Comparison of ENCODE assay signal across 8 cellular contexts in the genomic region with DNA sequence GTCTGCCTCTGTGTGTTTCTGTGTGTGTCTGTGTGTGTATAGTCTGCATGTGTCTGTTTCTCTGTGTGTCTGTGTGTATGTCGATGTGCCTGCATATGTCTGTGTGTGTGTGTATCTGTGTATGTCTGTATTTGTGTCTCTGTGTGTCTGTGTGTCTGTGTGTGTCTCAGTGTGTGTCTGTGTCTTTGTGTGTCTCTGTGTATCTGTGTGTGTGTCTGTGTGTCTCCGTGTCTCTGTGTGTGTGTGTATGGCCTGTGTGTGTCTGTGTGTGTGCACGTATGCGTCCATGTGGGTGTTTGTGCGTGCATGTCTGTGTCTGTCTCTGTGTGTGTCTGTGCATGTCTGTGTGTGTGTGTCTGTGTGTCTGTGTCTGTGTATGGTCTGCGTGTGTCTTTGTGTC. TPM values are rescaled to one million over a fixed set of nuclear protein-coding genes. Genes with fewer than 3 reads are reported as not detected.
A peak's percentile ranks its signal among the peaks of the same experiment; 100 is the strongest.
DNase-seq lines count a peak whose midpoint lies in the region; ATAC-seq, FAIRE-seq and TF ChIP-seq lines count a peak whose summit lies in the region.

No MANE protein-coding gene starts in this region.

- no peak for TF ChIP-seq POLR2A in HepG2 (IDR thresholded peaks at IDR 0.05; ENCODE audit: insufficient read depth in 1 of 2, low read depth in 2 of 2, low read length in 2 of 2)
- no peak for TF ChIP-seq POLR2A in right lobe of liver (IDR thresholded peaks at IDR 0.05)
- no peak for TF ChIP-seq POLR2A in uterus (IDR thresholded peaks at IDR 0.05)
- no peak for TF ChIP-seq POLR2A in GM18505 (IDR thresholded peaks at IDR 0.05; ENCODE audit: borderline replicate concordance, extremely low read depth, insufficient read depth, insufficient read length)

- no TSS peak for BruUV-seq in HepG2 (replicated peaks; lab: Mats Ljungman, UMichigan)

- no peak overlapping the region for H2AFZ ChIP-seq in HepG2 (ENCODE audit: low read length)

- no peak for DNase-seq in HepG2 (ENCODE audit: low spot score)
- DNase-seq in right lobe of liver, result no peak
- DNase-seq in colonic mucosa, result no peak
- DNase-seq in mucosa of descending colon, result no peak
- no peak for DNase-seq in uterus
- no peak for DNase-seq in NCI-H345 treated with DMSO at 0.1 percent for 48 hours (lab: John Stamatoyannopoulos, UW; ENCODE audit: unreplicated experiment)
- DNase-seq in stimulated activated naive CD4-positive, alpha-beta T cell treated with Interleukin-2 at 50 U/mL for 16 hours (lab: John Stamatoyannopoulos, UW), result no peak

- H3K4me1 ChIP-seq in HepG2 (ENCODE audit: insufficient read depth, low read length) (no peaks in the 10 kb centered on the region), right lobe of liver (no peaks in the 10 kb centered on the region), colonic mucosa (peaks cover 4% of the 10 kb centered on the region), mucosa of descending colon (ENCODE audit: low read depth) (no peaks in the 10 kb centered on the region), uterus (peaks cover 4 to 5% of the 10 kb centered on the region in 2 donors)

- H3K27ac ChIP-seq in HepG2 (ENCODE audit: extremely low read length, insufficient read depth, low read length), result no peak overlapping the region
- no peak overlapping the region for H3K27ac ChIP-seq in right lobe of liver
- H3K27ac ChIP-seq in colonic mucosa, result no peak overlapping the region
- H3K27ac ChIP-seq in uterus, result no peak overlapping the region

- H3K36me3 ChIP-seq in HepG2 (replicated peaks in 1 of 2; ENCODE audit: control insufficient read depth in 1 of 2, insufficient read depth in 2 of 2, low read length in 2 of 2) (no peaks in the 10 kb centered on the region), right lobe of liver (no peaks in the 10 kb centered on the region), colonic mucosa (no peaks in the 10 kb centered on the region), mucosa of descending colon (ENCODE audit: low read depth) (no peaks in the 10 kb centered on the region), uterus (no peaks in the 10 kb centered on the region)

- no peaks in the 10 kb centered on the region for H3K79me2 ChIP-seq in HepG2 (ENCODE audit: insufficient read depth, low read length)

- H3K4me2 ChIP-seq in HepG2 (ENCODE audit: low read depth, low read length), result no peak overlapping the region

- no peaks in the 10 kb centered on the region for H4K20me1 ChIP-seq in HepG2 (ENCODE audit: insufficient read depth, low read length)

- CTCF ChIA-PET in HepG2 (lab: Yijun Ruan, JAX; ENCODE audit: low intra/inter-chr PET ratio, low total read pairs), result no interaction called here

- no peak for TF ChIP-seq CTCF in HepG2 (CRISPR knock-in tag; IDR thresholded peaks at IDR 0.05)
- TF ChIP-seq CTCF in right lobe of liver (IDR thresholded peaks at IDR 0.05), result no peak
- TF ChIP-seq CTCF in colonic mucosa (IDR thresholded peaks at IDR 0.05), result no peak
- no peak for TF ChIP-seq CTCF in mucosa of descending colon (IDR thresholded peaks at IDR 0.05)
- no peak for TF ChIP-seq CTCF in uterus (IDR thresholded peaks at IDR 0.05)

- no peak overlapping the region for H3K9ac ChIP-seq in HepG2 (ENCODE audit: insufficient read depth, low read depth, low read length)
- H3K9ac ChIP-seq in colonic mucosa (ENCODE audit: low read depth in 2 of 2, low read length in 2 of 2), result peak overlapping the region; percentile 48 to 60

- in situ Hi-C loops in HepG2 (cut with HindIII; ENCODE audit: extremely low pct_ligation_motif_present, low pct_unique_long_range_greater_than_20kb), result no loop called here

- 83% methylated on average over 5 of the region's 6 CpGs for WGBS in HepG2 (ENCODE audit: low lambda C conversion rate)
- 65% methylated on average over 6 of the region's 6 CpGs for WGBS in right lobe of liver (ENCODE audit: insufficient coverage, low coverage, low lambda C conversion rate, missing lambda C conversion rate)

- no peak for TF ChIP-seq RAD21 in HepG2 (CRISPR knock-in tag; IDR thresholded peaks at IDR 0.05)

- POLR2A ChIA-PET in HepG2 (lab: Yijun Ruan, JAX), result no interaction called here

- no peaks in the 10 kb centered on the region for H3K9me3 ChIP-seq in HepG2 (ENCODE audit: low read length)
- no peaks in the 10 kb centered on the region for H3K9me3 ChIP-seq in right lobe of liver
- no peaks in the 10 kb centered on the region for H3K9me3 ChIP-seq in colonic mucosa
- no peaks in the 10 kb centered on the region for H3K9me3 ChIP-seq in mucosa of descending colon
- no peaks in the 10 kb centered on the region for H3K9me3 ChIP-seq in uterus

- ATAC-seq in HepG2 (no peak), right lobe of liver (no peak), mucosa of descending colon (peak; percentile 4), GM18505 (IDR thresholded peaks at IDR 0.05; ENCODE audit: unreplicated experiment) (no peak)

- H3K4me3 ChIP-seq in HepG2 (replicated peaks in 1 of 3; ENCODE audit: insufficient read depth in 1 of 3, low read depth in 2 of 3, low read length in 3 of 3) (no peak overlapping the region), right lobe of liver (peak overlapping the region in 1 of 3 donors; percentile 38), colonic mucosa (peak overlapping the region; percentile 50), mucosa of descending colon (no peak overlapping the region), uterus (peak overlapping the region; percentile 47 to 54)

- peak; percentile 39 for FAIRE-seq in HepG2 (lab: Jason Lieb, UNC)

- intact Hi-C loops in HepG2 (cut with micrococcal nuclease; ENCODE audit: unreplicated experiment) (no loop called here), right lobe of liver (cut with DNase I) (no loop called here), colonic mucosa (cut with DNase I) (no loop called here), mucosa of descending colon (cut with DNase I, micrococcal nuclease) (no loop called here), uterus (cut with DNase I; ENCODE audit: low total_unique reads) (no loop called here)

- H3K27me3 ChIP-seq in HepG2 (ENCODE audit: control insufficient read depth in 1 of 2, insufficient read depth in 2 of 2, low read length in 2 of 2) (peaks cover 0 to 26% of the 10 kb centered on the region in 2 experiments; a peak in 1 of 5 replicates), right lobe of liver (no peaks in the 10 kb centered on the region), colonic mucosa (no peaks in the 10 kb centered on the region), uterus (no peaks in the 10 kb centered on the region)

- no peak for TF ChIP-seq EP300 in HepG2 (IDR thresholded peaks at IDR 0.05; ENCODE audit: low read depth in 2 of 2, low read length in 2 of 2)
- no peak for TF ChIP-seq EP300 in HepG2 (CRISPR knock-in tag; IDR thresholded peaks at IDR 0.05; ENCODE audit: borderline replicate concordance)

RNA-seq across cellular contexts. Expression of a gene that starts 0.4 kb away (rescaled TPM):
- total RNA-seq in HepG2 (2016; rRNA removed; fragmentation: Illumina TruSeq; extraction: Trizol), result 0.09 TPM in 1 of 2 replicates, not detected in the other
- not detected in 2 replicates for total RNA-seq in HepG2 (2016; cell fraction: cytosol; rRNA removed; fragmentation: Illumina TruSeq; extraction: Trizol; ENCODE audit: low read depth)
- total RNA-seq in HepG2 (2016; cell fraction: insoluble cytoplasmic fraction; rRNA removed; fragmentation: Illumina TruSeq; extraction: Trizol), result 0.17 TPM in 1 of 2 replicates, not detected in the other
- total RNA-seq in HepG2 (2016; cell fraction: membrane; rRNA removed; fragmentation: Illumina TruSeq; extraction: Trizol), result not detected in 2 replicates
- 0.16 TPM in 1 of 2 replicates, not detected in the other for total RNA-seq in HepG2 (2016; cell fraction: nucleus; rRNA removed; fragmentation: Illumina TruSeq; extraction: Trizol)
- 0.29 and 0.34 TPM in 2 replicates for polyA plus RNA-seq in HepG2 (2011; rRNA removed)
- 0.08 and 0.30 TPM in 2 replicates for polyA plus RNA-seq in HepG2 (2011; cell fraction: cytosol; rRNA removed)
- 4.2 and 5.7 TPM in 2 replicates for polyA plus RNA-seq in HepG2 (2011; cell fraction: nucleus; rRNA removed)
- polyA plus RNA-seq in HepG2 (2012), result 0.19 and 0.35 TPM in 2 replicates
- polyA plus RNA-seq in HepG2 (2016; cell fraction: cytosol; fragmentation: Illumina TruSeq; extraction: Trizol; ENCODE audit: low read depth), result 0.17 TPM in 1 of 2 replicates, not detected in the other
- polyA plus RNA-seq in HepG2 (2016; cell fraction: insoluble cytoplasmic fraction; fragmentation: Illumina TruSeq; extraction: Trizol; ENCODE audit: low read depth), result 0.19 TPM in 1 of 2 replicates, not detected in the other
- polyA plus RNA-seq in HepG2 (2016; cell fraction: membrane; fragmentation: Illumina TruSeq; extraction: Trizol; ENCODE audit: low read depth), result 0.08 and 0.22 TPM in 2 replicates
- 0.52 and 0.55 TPM in 2 replicates for polyA plus RNA-seq in HepG2 (2016; cell fraction: nucleus; fragmentation: Illumina TruSeq; extraction: Trizol; ENCODE audit: insufficient read depth, low read depth)
- polyA minus RNA-seq in HepG2 (2011; rRNA and poly(A)+ RNA removed; ENCODE audit: low replicate concordance), result 0.30 and 0.86 TPM in 2 replicates
- polyA minus RNA-seq in HepG2 (2011; cell fraction: cytosol; rRNA and poly(A)+ RNA removed), result not detected in 2 replicates
- 0.75 and 1.4 TPM in 2 replicates for polyA minus RNA-seq in HepG2 (2011; cell fraction: nucleus; rRNA and poly(A)+ RNA removed)
- total RNA-seq in right lobe of liver, result under 1 TPM in 3 of 6 experiments, not detected in 3; 0.16 to 0.37 (median 0.31) TPM
- 1 to 10 TPM; 1.6 to 1.9 TPM for total RNA-seq in colonic mucosa
- 1 to 10 TPM; 1.1 to 9.4 (median 1.4) TPM for total RNA-seq in mucosa of descending colon
- total RNA-seq in uterus, result 1 to 10 TPM in 1 of 4 donors, under 1 TPM in 1, not detected in 2; 0.58 to 2.6 TPM

RNA-seq across cellular contexts. Expression of a gene that starts 23.8 kb away (rescaled TPM):
- total RNA-seq in HepG2 (2016; rRNA removed; fragmentation: Illumina TruSeq; extraction: Trizol) (383 and 458 TPM in 2 replicates), right lobe of liver (100 to 1,000 TPM; 219 to 503 (median 313) TPM), colonic mucosa (1,000 to 10,000 TPM; 1,832 to 1,932 TPM), mucosa of descending colon (1,000 to 10,000 TPM; 1,004 to 2,046 (median 1,725) TPM), uterus (100 to 1,000 TPM; 227 to 514 (median 399) TPM)
- 49.6 and 56.4 TPM in 2 replicates for total RNA-seq in HepG2 (2016; cell fraction: cytosol; rRNA removed; fragmentation: Illumina TruSeq; extraction: Trizol; ENCODE audit: low read depth)
- total RNA-seq in HepG2 (2016; cell fraction: insoluble cytoplasmic fraction; rRNA removed; fragmentation: Illumina TruSeq; extraction: Trizol), result 365 and 431 TPM in 2 replicates
- total RNA-seq in HepG2 (2016; cell fraction: membrane; rRNA removed; fragmentation: Illumina TruSeq; extraction: Trizol), result 92.4 and 99.4 TPM in 2 replicates
- 154 and 171 TPM in 2 replicates for total RNA-seq in HepG2 (2016; cell fraction: nucleus; rRNA removed; fragmentation: Illumina TruSeq; extraction: Trizol)
- polyA plus RNA-seq in HepG2 (2011; rRNA removed), result 347 and 379 TPM in 2 replicates
- 649 and 884 TPM in 2 replicates for polyA plus RNA-seq in HepG2 (2011; cell fraction: cytosol; rRNA removed)
- 218 and 244 TPM in 2 replicates for polyA plus RNA-seq in HepG2 (2011; cell fraction: nucleus; rRNA removed)
- polyA plus RNA-seq in HepG2 (2012), result 289 and 295 TPM in 2 replicates
- polyA plus RNA-seq in HepG2 (2016; cell fraction: cytosol; fragmentation: Illumina TruSeq; extraction: Trizol; ENCODE audit: low read depth), result 112 and 116 TPM in 2 replicates
- polyA plus RNA-seq in HepG2 (2016; cell fraction: insoluble cytoplasmic fraction; fragmentation: Illumina TruSeq; extraction: Trizol; ENCODE audit: low read depth), result 879 and 1,116 TPM in 2 replicates
- 173 and 178 TPM in 2 replicates for polyA plus RNA-seq in HepG2 (2016; cell fraction: membrane; fragmentation: Illumina TruSeq; extraction: Trizol; ENCODE audit: low read depth)
- polyA plus RNA-seq in HepG2 (2016; cell fraction: nucleus; fragmentation: Illumina TruSeq; extraction: Trizol; ENCODE audit: insufficient read depth, low read depth), result 427 and 437 TPM in 2 replicates
- 360 and 1,083 TPM in 2 replicates for polyA minus RNA-seq in HepG2 (2011; rRNA and poly(A)+ RNA removed; ENCODE audit: low replicate concordance)
- 284 and 320 TPM in 2 replicates for polyA minus RNA-seq in HepG2 (2011; cell fraction: cytosol; rRNA and poly(A)+ RNA removed)
- 153 and 218 TPM in 2 replicates for polyA minus RNA-seq in HepG2 (2011; cell fraction: nucleus; rRNA and poly(A)+ RNA removed)

RNA-seq across cellular contexts. Expression of a gene that starts 26.0 kb away (rescaled TPM):
- total RNA-seq in HepG2 (2016; rRNA removed; fragmentation: Illumina TruSeq; extraction: Trizol) (13.2 and 25.6 TPM in 2 replicates), right lobe of liver (10 to 100 TPM; 14.0 to 25.6 (median 19.7) TPM), colonic mucosa (10 to 100 TPM; 47.2 to 62.5 TPM), mucosa of descending colon (10 to 100 TPM; 48.0 to 81.8 (median 58.7) TPM), uterus (100 to 1,000 TPM in 1 of 4 donors, 10 to 100 TPM in 3; 28.8 to 108 (median 75.0) TPM)
- total RNA-seq in HepG2 (2016; cell fraction: cytosol; rRNA removed; fragmentation: Illumina TruSeq; extraction: Trizol; ENCODE audit: low read depth), result 9.1 and 9.8 TPM in 2 replicates
- total RNA-seq in HepG2 (2016; cell fraction: insoluble cytoplasmic fraction; rRNA removed; fragmentation: Illumina TruSeq; extraction: Trizol), result 10.0 and 23.4 TPM in 2 replicates
- 9.8 and 11.9 TPM in 2 replicates for total RNA-seq in HepG2 (2016; cell fraction: membrane; rRNA removed; fragmentation: Illumina TruSeq; extraction: Trizol)
- 33.1 and 33.6 TPM in 2 replicates for total RNA-seq in HepG2 (2016; cell fraction: nucleus; rRNA removed; fragmentation: Illumina TruSeq; extraction: Trizol)
- polyA plus RNA-seq in HepG2 (2011; rRNA removed), result 30.2 and 43.6 TPM in 2 replicates
- 9.6 and 15.1 TPM in 2 replicates for polyA plus RNA-seq in HepG2 (2011; cell fraction: cytosol; rRNA removed)
- 256 and 293 TPM in 2 replicates for polyA plus RNA-seq in HepG2 (2011; cell fraction: nucleus; rRNA removed)
- 17.9 and 34.3 TPM in 2 replicates for polyA plus RNA-seq in HepG2 (2012)
- 5.3 and 7.5 TPM in 2 replicates for polyA plus RNA-seq in HepG2 (2016; cell fraction: cytosol; fragmentation: Illumina TruSeq; extraction: Trizol; ENCODE audit: low read depth)
- polyA plus RNA-seq in HepG2 (2016; cell fraction: insoluble cytoplasmic fraction; fragmentation: Illumina TruSeq; extraction: Trizol; ENCODE audit: low read depth), result 10.0 and 14.2 TPM in 2 replicates
- 9.0 and 9.4 TPM in 2 replicates for polyA plus RNA-seq in HepG2 (2016; cell fraction: membrane; fragmentation: Illumina TruSeq; extraction: Trizol; ENCODE audit: low read depth)
- 70.1 TPM in 2 replicates for polyA plus RNA-seq in HepG2 (2016; cell fraction: nucleus; fragmentation: Illumina TruSeq; extraction: Trizol; ENCODE audit: insufficient read depth, low read depth)
- polyA minus RNA-seq in HepG2 (2011; rRNA and poly(A)+ RNA removed; ENCODE audit: low replicate concordance), result 21.4 and 58.7 TPM in 2 replicates
- 5.5 and 5.8 TPM in 2 replicates for polyA minus RNA-seq in HepG2 (2011; cell fraction: cytosol; rRNA and poly(A)+ RNA removed)
- 60.9 and 66.5 TPM in 2 replicates for polyA minus RNA-seq in HepG2 (2011; cell fraction: nucleus; rRNA and poly(A)+ RNA removed)

RNA-seq across cellular contexts. Expression of a gene that starts 38.4 kb away (rescaled TPM):
- total RNA-seq in HepG2 (2016; rRNA removed; fragmentation: Illumina TruSeq; extraction: Trizol) (3.7 and 7.4 TPM in 2 replicates), right lobe of liver (10 to 100 TPM in 1 of 6 experiments, 1 to 10 TPM in 5; 5.1 to 13.9 (median 7.8) TPM), colonic mucosa (10 to 100 TPM in 1 of 2 donors, 1 to 10 TPM in 1; 9.6 to 22.5 TPM), mucosa of descending colon (10 to 100 TPM; 11.7 to 67.0 (median 15.3) TPM), uterus (100 to 1,000 TPM in 1 of 4 donors, 10 to 100 TPM in 3; 56.1 to 165 (median 87.3) TPM)
- 15.2 and 15.7 TPM in 2 replicates for total RNA-seq in HepG2 (2016; cell fraction: cytosol; rRNA removed; fragmentation: Illumina TruSeq; extraction: Trizol; ENCODE audit: low read depth)
- 3.7 and 8.2 TPM in 2 replicates for total RNA-seq in HepG2 (2016; cell fraction: insoluble cytoplasmic fraction; rRNA removed; fragmentation: Illumina TruSeq; extraction: Trizol)
- 12.4 and 16.0 TPM in 2 replicates for total RNA-seq in HepG2 (2016; cell fraction: membrane; rRNA removed; fragmentation: Illumina TruSeq; extraction: Trizol)
- 7.8 and 14.5 TPM in 2 replicates for total RNA-seq in HepG2 (2016; cell fraction: nucleus; rRNA removed; fragmentation: Illumina TruSeq; extraction: Trizol)
- polyA plus RNA-seq in HepG2 (2011; rRNA removed), result 29.7 and 34.3 TPM in 2 replicates
- polyA plus RNA-seq in HepG2 (2011; cell fraction: cytosol; rRNA removed), result 17.6 and 22.8 TPM in 2 replicates
- 150 and 216 TPM in 2 replicates for polyA plus RNA-seq in HepG2 (2011; cell fraction: nucleus; rRNA removed)
- polyA plus RNA-seq in HepG2 (2012), result 12.1 and 14.4 TPM in 2 replicates
- polyA plus RNA-seq in HepG2 (2016; cell fraction: cytosol; fragmentation: Illumina TruSeq; extraction: Trizol; ENCODE audit: low read depth), result 19.2 and 19.9 TPM in 2 replicates
- 5.8 and 5.9 TPM in 2 replicates for polyA plus RNA-seq in HepG2 (2016; cell fraction: insoluble cytoplasmic fraction; fragmentation: Illumina TruSeq; extraction: Trizol; ENCODE audit: low read depth)
- 18.0 and 19.9 TPM in 2 replicates for polyA plus RNA-seq in HepG2 (2016; cell fraction: membrane; fragmentation: Illumina TruSeq; extraction: Trizol; ENCODE audit: low read depth)
- 20.2 and 23.5 TPM in 2 replicates for polyA plus RNA-seq in HepG2 (2016; cell fraction: nucleus; fragmentation: Illumina TruSeq; extraction: Trizol; ENCODE audit: insufficient read depth, low read depth)
- polyA minus RNA-seq in HepG2 (2011; rRNA and poly(A)+ RNA removed; ENCODE audit: low replicate concordance), result 2.1 and 18.1 TPM in 2 replicates
- polyA minus RNA-seq in HepG2 (2011; cell fraction: cytosol; rRNA and poly(A)+ RNA removed), result 4.1 and 4.8 TPM in 2 replicates
- polyA minus RNA-seq in HepG2 (2011; cell fraction: nucleus; rRNA and poly(A)+ RNA removed), result 14.5 and 17.7 TPM in 2 replicates

RNA-seq across cellular contexts. Expression of a gene that starts 45.4 kb away (rescaled TPM):
- total RNA-seq in HepG2 (2016; rRNA removed; fragmentation: Illumina TruSeq; extraction: Trizol), result not detected in 2 replicates
- total RNA-seq in HepG2 (2016; cell fraction: cytosol; rRNA removed; fragmentation: Illumina TruSeq; extraction: Trizol; ENCODE audit: low read depth), result not detected in 2 replicates
- total RNA-seq in HepG2 (2016; cell fraction: insoluble cytoplasmic fraction; rRNA removed; fragmentation: Illumina TruSeq; extraction: Trizol), result not detected in 2 replicates
- total RNA-seq in HepG2 (2016; cell fraction: membrane; rRNA removed; fragmentation: Illumina TruSeq; extraction: Trizol), result not detected in 2 replicates
- total RNA-seq in HepG2 (2016; cell fraction: nucleus; rRNA removed; fragmentation: Illumina TruSeq; extraction: Trizol), result not detected in 2 replicates
- polyA plus RNA-seq in HepG2 (2011; rRNA removed), result 0.09 TPM in 1 of 2 replicates, not detected in the other
- not detected in 2 replicates for polyA plus RNA-seq in HepG2 (2011; cell fraction: cytosol; rRNA removed)
- polyA plus RNA-seq in HepG2 (2011; cell fraction: nucleus; rRNA removed), result 0.24 TPM in 1 of 2 replicates, not detected in the other
- polyA plus RNA-seq in HepG2 (2012), result 0.29 TPM in 1 of 2 replicates, not detected in the other
- not detected in 2 replicates for polyA plus RNA-seq in HepG2 (2016; cell fraction: cytosol; fragmentation: Illumina TruSeq; extraction: Trizol; ENCODE audit: low read depth)
- not detected in 2 replicates for polyA plus RNA-seq in HepG2 (2016; cell fraction: insoluble cytoplasmic fraction; fragmentation: Illumina TruSeq; extraction: Trizol; ENCODE audit: low read depth)
- not detected in 2 replicates for polyA plus RNA-seq in HepG2 (2016; cell fraction: membrane; fragmentation: Illumina TruSeq; extraction: Trizol; ENCODE audit: low read depth)
- polyA plus RNA-seq in HepG2 (2016; cell fraction: nucleus; fragmentation: Illumina TruSeq; extraction: Trizol; ENCODE audit: insufficient read depth, low read depth), result not detected in 2 replicates
- polyA minus RNA-seq in HepG2 (2011; rRNA and poly(A)+ RNA removed; ENCODE audit: low replicate concordance), result not detected in 2 replicates
- not detected in 2 replicates for polyA minus RNA-seq in HepG2 (2011; cell fraction: cytosol; rRNA and poly(A)+ RNA removed)
- polyA minus RNA-seq in HepG2 (2011; cell fraction: nucleus; rRNA and poly(A)+ RNA removed), result not detected in 2 replicates
- 1 to 10 TPM in 3 of 6 experiments, under 1 TPM in 3; 0.49 to 1.3 (median 1.0) TPM for total RNA-seq in right lobe of liver
- 1 to 10 TPM; 1.2 TPM for total RNA-seq in colonic mucosa
- total RNA-seq in mucosa of descending colon, result 1 to 10 TPM; 1.2 to 3.2 (median 2.8) TPM
- 1 to 10 TPM in 1 of 4 donors, under 1 TPM in 1, not detected in 2; 0.62 to 3.6 TPM for total RNA-seq in uterus

Comparison
In these comparisons a context has a peak if more than half of its experiments do, and no peak if none do; other contexts are left out.
1. H3K4me3 ChIP-seq: peak in colonic mucosa (single experiment) and uterus (2 of 2); none in HepG2 (0 of 3) and mucosa of descending colon (single experiment).